8 cellular contexts compared by ENCODE assay signal in the genomic region with DNA sequence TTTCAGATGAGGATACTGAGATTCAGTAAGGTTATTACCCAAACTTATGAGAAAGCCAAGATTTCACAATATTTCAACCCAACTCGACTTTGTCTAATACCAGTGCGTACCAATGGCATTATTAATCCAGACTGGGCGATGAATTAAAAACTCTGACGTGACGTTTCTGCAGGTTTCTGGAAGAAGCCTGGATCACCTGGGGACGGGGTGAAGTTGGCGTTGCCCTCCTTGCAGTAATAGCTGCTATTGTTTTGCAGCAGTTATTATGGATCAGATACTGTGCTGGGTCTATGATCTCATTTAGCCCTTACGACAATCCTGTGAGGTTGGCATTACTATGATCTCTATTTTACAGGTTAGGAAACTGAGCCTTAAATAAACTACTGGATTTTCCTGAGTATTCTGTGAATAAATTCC. TPM values are rescaled to one million over a fixed set of nuclear protein-coding genes. Genes with fewer than 3 reads are reported as not detected.
DNase-seq lines count a peak whose midpoint lies in the region; ATAC-seq lines count a peak whose summit lies in the region.

No MANE protein-coding gene starts in this region.

- peak overlapping the region; percentile 86 to 96 (median 93) for H3K4me2 ChIP-seq in BLaER1 treated with 17β-estradiol and CSF1 and Interleukin-3, amounts not matched to agents 10 nM and 100 nM

- DNase-seq in NCI-H69 (lab: John Stamatoyannopoulos, UW) (peak; percentile 78), NCI-H1694 (lab: John Stamatoyannopoulos, UW) (no peak)

- peak; percentile 13 for ATAC-seq in GM19395 (IDR thresholded peaks at IDR 0.05; ENCODE audit: unreplicated experiment)
- ATAC-seq in HG03108 (IDR thresholded peaks at IDR 0.05; ENCODE audit: unreplicated experiment), result no peak
- no peak for ATAC-seq in HG02870 (IDR thresholded peaks at IDR 0.05; ENCODE audit: unreplicated experiment)

- H3K27ac ChIP-seq in BLaER1 treated with 17β-estradiol and CSF1 and Interleukin-3, amounts not matched to agents 10 nM and 100 nM, result peak overlapping the region; percentile 89 to 98 (median 95); a peak in 21 of 22 replicates
- H3K27ac ChIP-seq in ectodermal cell (ENCODE audit: insufficient read depth, low read depth, low read length, poor library complexity, severe bottlenecking) (peak overlapping the region; percentile 95), mucosa of rectum (ENCODE audit: low read depth in 2 of 2, low read length in 2 of 2) (peak overlapping the region; percentile 95 to 97)

- H4K20me1 ChIP-seq in BLaER1 treated with 17β-estradiol and CSF1 and Interleukin-3, amounts not matched to agents 10 nM and 100 nM, result peaks cover 28 to 35% (median 33%) of the 10 kb centered on the region in 11 experiments; a peak in 21 of 22 replicates

- H3K4me1 ChIP-seq in BLaER1 treated with 17β-estradiol and CSF1 and Interleukin-3, amounts not matched to agents 10 nM and 100 nM, result peaks cover 30 to 34% (median 32%) of the 10 kb centered on the region in 10 experiments
- H3K4me1 ChIP-seq in ectodermal cell (ENCODE audit: control insufficient read depth, insufficient read depth, low read length) (peaks cover 11% of the 10 kb centered on the region), mucosa of rectum (ENCODE audit: control insufficient read depth in 2 of 2, insufficient read depth in 2 of 2, low read length in 2 of 2) (peaks cover 12 to 18% of the 10 kb centered on the region in 2 donors)

- WGBS in ectodermal cell, 2 experiments, result 29 to 33% methylated on average over 8 of the region's 8 CpGs

- peak overlapping the region; percentile 69 to 88 (median 82) for H3K4me3 ChIP-seq in BLaER1 treated with 17β-estradiol and CSF1 and Interleukin-3, amounts not matched to agents 10 nM and 100 nM
- peak overlapping the region; percentile 89 for H3K4me3 ChIP-seq in ectodermal cell (ENCODE audit: insufficient read depth, low read depth, low read length)
- H3K4me3 ChIP-seq in mucosa of rectum (ENCODE audit: low read length in 2 of 2), result peak overlapping the region; percentile 89 to 94

- H3K36me3 ChIP-seq in BLaER1 treated with 17β-estradiol and CSF1 and Interleukin-3, amounts not matched to agents 10 nM and 100 nM, result peaks cover 16 to 30% (median 22%) of the 10 kb centered on the region in 11 experiments
- H3K36me3 ChIP-seq in ectodermal cell (ENCODE audit: control insufficient read depth, insufficient read depth, low read length) (peaks cover 6% of the 10 kb centered on the region), mucosa of rectum (ENCODE audit: control insufficient read depth in 2 of 2, insufficient read depth in 2 of 2, low read length in 2 of 2) (peaks cover 3 to 8% of the 10 kb centered on the region in 2 donors)

- peak overlapping the region; percentile 88 to 98 (median 96) for H3K9ac ChIP-seq in BLaER1 treated with 17β-estradiol and CSF1 and Interleukin-3, amounts not matched to agents 10 nM and 100 nM
- H3K9ac ChIP-seq in mucosa of rectum (ENCODE audit: low read depth in 1 of 2, low read length in 2 of 2), result peak overlapping the region; percentile 95 to 98

- no peaks in the 10 kb centered on the region for H3K27me3 ChIP-seq in BLaER1 treated with 17β-estradiol and CSF1 and Interleukin-3, amounts not matched to agents 10 nM and 100 nM
- H3K27me3 ChIP-seq in ectodermal cell (ENCODE audit: control insufficient read depth, insufficient read depth, low read length, poor library complexity, severe bottlenecking), result no peaks in the 10 kb centered on the region
- H3K27me3 ChIP-seq in mucosa of rectum (ENCODE audit: control insufficient read depth in 2 of 2, insufficient read depth in 2 of 2, low read length in 2 of 2), result no peaks in the 10 kb centered on the region

- H3K9me3 ChIP-seq in BLaER1 treated with 17β-estradiol and CSF1 and Interleukin-3, amounts not matched to agents 10 nM and 100 nM (replicated peaks in 1 of 11), result no peaks in the 10 kb centered on the region
- no peaks in the 10 kb centered on the region for H3K9me3 ChIP-seq in ectodermal cell (ENCODE audit: control insufficient read depth, low read length)
- no peaks in the 10 kb centered on the region for H3K9me3 ChIP-seq in mucosa of rectum (ENCODE audit: control insufficient read depth in 2 of 2, low read length in 2 of 2)

RNA-seq across cellular contexts. Expression of a gene that starts 0.6 kb away (rescaled TPM):
- polyA plus RNA-seq in ectodermal cell (2013, experiment 1 of 4), result 40.7 TPM
- polyA plus RNA-seq in ectodermal cell (2013, experiment 2 of 4), result 42.2 TPM
- 28.9 TPM for polyA plus RNA-seq in ectodermal cell (2013, experiment 3 of 4)
- 33.6 TPM for polyA plus RNA-seq in ectodermal cell (2013, experiment 4 of 4)

RNA-seq across cellular contexts. Expression of a gene that starts 44.5 kb away (rescaled TPM):
- polyA plus RNA-seq in ectodermal cell (2013, experiment 1 of 4), result not detected
- not detected for polyA plus RNA-seq in ectodermal cell (2013, experiment 2 of 4)
- polyA plus RNA-seq in ectodermal cell (2013, experiment 3 of 4), result not detected
- polyA plus RNA-seq in ectodermal cell (2013, experiment 4 of 4), result not detected
